In the genomic region with DNA sequence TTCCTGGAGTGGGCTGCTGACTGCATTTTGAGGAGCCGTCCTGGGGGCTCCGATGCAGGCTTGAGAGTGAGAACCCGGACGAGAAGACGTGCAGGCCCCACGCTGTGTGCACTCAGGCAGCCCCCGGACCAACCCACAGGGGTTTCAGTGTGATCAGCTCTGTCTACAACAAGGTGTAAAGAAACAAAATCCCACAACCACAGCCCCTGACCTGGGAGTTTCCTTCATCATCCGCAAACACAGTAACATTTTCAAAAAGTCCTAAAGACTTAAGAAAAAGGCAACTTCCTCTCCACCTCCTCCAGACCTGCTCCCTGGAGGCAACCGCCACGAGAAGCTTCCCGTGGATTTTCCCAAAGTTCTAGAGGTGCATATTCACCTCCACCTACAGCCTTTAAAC, we compare ENCODE assay signal across 18 cellular contexts. TPM values are rescaled to one million over a fixed set of nuclear protein-coding genes. Genes with fewer than 3 reads are reported as not detected.
DNase-seq lines count a peak whose midpoint lies in the region; ATAC-seq, FAIRE-seq and TF ChIP-seq lines count a peak whose summit lies in the region.
"Had no signal": no experiment of that assay in that cellular context is flagged by ENCODE, and none has a peak within 500 bp of the region (broad histone marks: within the 10 kb centered on the region; RNA-seq: fewer than 3 reads in every experiment).

No MANE protein-coding gene starts in this region.

- H3K9ac ChIP-seq in K562 (ENCODE audit: insufficient read depth in 1 of 2, low read depth in 2 of 2, low read length in 2 of 2), result 0 out of 4 replicates have a peak overlapping the region, but pooled peaks of 1 of the 2 experiments have one; percentile 29
- no peak overlapping the region for H3K9ac ChIP-seq in H9 (ENCODE audit: extremely low read depth, insufficient read length, low read length)

- no peaks in the 10 kb centered on the region for H3K9me1 ChIP-seq in K562 (ENCODE audit: control insufficient read depth, insufficient read depth, low read length)

- H3K79me2 ChIP-seq in GM23338 (replicated peaks; ENCODE audit: insufficient read depth), result no peaks in the 10 kb centered on the region
- no peaks in the 10 kb centered on the region for H3K79me2 ChIP-seq in K562 (ENCODE audit: control insufficient read depth, insufficient read depth, low read length)
- no peaks in the 10 kb centered on the region for H3K79me2 ChIP-seq in H9 (ENCODE audit: insufficient read depth, low read length)

- POLR2A ChIA-PET in activated CD4-positive, alpha-beta T cell treated with anti-CD3 and anti-CD28 coated beads, Interleukin-2, amount 10 ng/mL, durations not matched to agents 7 days and 5 days (lab: Charles Lee), result interaction anchor here (0.6 kb wide), 1 partner anchor 100 kb away, joined by 4 read pairs; no protein-coding TSS in a partner anchor
- POLR2A ChIA-PET in K562 (lab: Yijun Ruan, JAX), result interaction anchor here (1.0 to 1.7 kb wide), 4 partner anchors 10 to 513 kb away, joined by 3 to 8 read pairs (median 3); a partner anchor contains a TSS

- no TSS peak for BruUV-seq in K562 (replicated peaks; lab: Mats Ljungman, UMichigan)

- H2BK15ac ChIP-seq in H9 (ENCODE audit: low read depth, low read length), result no peak overlapping the region

- DNase-seq in activated CD4-positive, alpha-beta T cell treated with anti-CD3 and anti-CD28 coated beads, Interleukin-2, amount 10 ng/mL, durations not matched to agents 7 days and 5 days, result no peak
- DNase-seq in activated CD4-positive, alpha-beta T cell treated with anti-CD3 and anti-CD28 coated beads, Interleukin-2, amount 50 U/mL, for 4 hours, result no peak
- DNase-seq in GM23338 (ENCODE audit: low spot score) (no peak), K562 (ENCODE audit: extremely low read depth in 1 of 4, low spot score in 3 of 4) (no peak), H9 (no peak), NCI-H1105 (lab: John Stamatoyannopoulos, UW) (no peak)
- DNase-seq in stimulated activated CD8-positive, alpha-beta memory T cell treated with anti-CD3 and anti-CD28 coated beads, Interleukin-4, amount 100 ng/mL, for 48 hours, result peak; percentile 60
- DNase-seq: GDM1, HCEC 1CT, ovary, PC-9, right lobe of liver, SIG-M5, upper lobe of right lung had no signal

- no peaks in the 10 kb centered on the region for H3K36me3 Mint-ChIP-seq in activated CD4-positive, alpha-beta T cell treated with anti-CD3 and anti-CD28 coated beads, Interleukin-2, amount 10 ng/mL, durations not matched to agents 7 days and 5 days (ENCODE audit: low read depth)
- H3K36me3 Mint-ChIP-seq in GM23338 (ENCODE audit: low read depth) (no peaks in the 10 kb centered on the region), H9 (ENCODE audit: insufficient read depth in 1 of 3, low read depth in 3 of 3) (no peaks in the 10 kb centered on the region; a peak in 1 of 7 replicates)

- H3K27ac ChIP-seq in GM23338 (ENCODE audit: low read depth) (no peak overlapping the region), K562 (ENCODE audit: extremely low read depth, low read depth, low read length) (no peak overlapping the region), H9 (ENCODE audit: insufficient read length, low read depth, low read length) (no peak overlapping the region)
- H3K27ac ChIP-seq: breast epithelium, ovary, PC-9, right lobe of liver, upper lobe of right lung had no signal

- no peak overlapping the region for H3K4ac ChIP-seq in H9 (ENCODE audit: low read depth, low read length)

- intact Hi-C loops in K562 (cut with micrococcal nuclease), result no loop called here

- H3K9me3 ChIP-seq in K562 (replicated peaks; ENCODE audit: control insufficient read depth, insufficient read depth, low read depth, low read length) (no peaks in the 10 kb centered on the region), H9 (ENCODE audit: control insufficient read depth, low read depth, low read length) (no peaks in the 10 kb centered on the region)
- H3K9me3 ChIP-seq: A549, breast epithelium, ovary, right lobe of liver, upper lobe of right lung had no signal

- H3K18ac ChIP-seq in H9 (ENCODE audit: insufficient read length, low read depth, low read length), result no peak overlapping the region

- no peak overlapping the region for H3K23ac ChIP-seq in H9 (ENCODE audit: insufficient read length, low read depth, low read length)

- H3K27ac Mint-ChIP-seq in activated CD4-positive, alpha-beta T cell treated with anti-CD3 and anti-CD28 coated beads, Interleukin-2, amount 10 ng/mL, durations not matched to agents 7 days and 5 days, result peak overlapping the region; percentile 80
- no peak overlapping the region for H3K27ac Mint-ChIP-seq in GM23338
- peak overlapping the region in 1 of 3 experiments; percentile 9; a peak in 1 of 7 replicates for H3K27ac Mint-ChIP-seq in H9

- no peak overlapping the region for H3T11ph ChIP-seq in H9 (ENCODE audit: low read length)

- TF ChIP-seq CTCF in GM23338 (conservative IDR thresholded peaks at IDR 0.05; ENCODE audit: low read depth in 2 of 2) (no peak), K562 (IDR thresholded peaks at IDR 0.05 in 2 of 3, conservative IDR thresholded peaks at IDR 0.05 in 1 of 3; ENCODE audit: insufficient read depth in 2 of 3, low read depth in 1 of 3, low read length in 3 of 3) (no peak), H9 (conservative IDR thresholded peaks at IDR 0.05) (no peak)

- peak overlapping the region; percentile 56 for H2AFZ ChIP-seq in GM23338
- H2AFZ ChIP-seq in K562 (ENCODE audit: low read depth, low read length), result no peak overlapping the region; the same call in 1 of the 2 replicates
- no peak overlapping the region for H2AFZ ChIP-seq in H9 (ENCODE audit: low read length)
- H2AFZ ChIP-seq: PC-9 had no signal

- H3K4me1 ChIP-seq in GM23338 (ENCODE audit: insufficient read depth) (peaks cover 3% of the 10 kb centered on the region; the same call in 1 of the 2 replicates), K562 (replicated peaks in 1 of 2; ENCODE audit: control insufficient read depth in 2 of 2, insufficient read depth in 2 of 2, low read length in 2 of 2) (peaks cover 0 to 10% of the 10 kb centered on the region in 2 experiments; a peak in 3 of 5 replicates), H9 (ENCODE audit: insufficient read depth, low read length) (no peaks in the 10 kb centered on the region; the same call in 1 of the 2 replicates)
- H3K4me1 ChIP-seq: A549, breast epithelium, right lobe of liver, upper lobe of right lung had no signal

- H3K23me2 ChIP-seq in H9 (ENCODE audit: insufficient read length, low read depth, low read length, poor library complexity, severe bottlenecking), result no peaks in the 10 kb centered on the region

- H3K27me3 ChIP-seq in GM23338 (ENCODE audit: insufficient read depth) (no peaks in the 10 kb centered on the region), K562 (ENCODE audit: control insufficient read depth in 2 of 2, insufficient read depth in 2 of 2, low read length in 2 of 2) (peaks cover 2 to 16% of the 10 kb centered on the region in 2 experiments; a peak in 3 of 5 replicates), H9 (ENCODE audit: insufficient read depth, low read length) (no peaks in the 10 kb centered on the region)
- H3K27me3 ChIP-seq: breast epithelium, ovary, right lobe of liver, upper lobe of right lung had no signal

- H4K91ac ChIP-seq in H9 (ENCODE audit: insufficient read length, low read depth, low read length), result no peak overlapping the region

- no peak overlapping the region for H2BK5ac ChIP-seq in H9 (ENCODE audit: insufficient read length, low read length)

- TF ChIP-seq RAD21 in K562 (CRISPR knock-in tag; conservative IDR thresholded peaks at IDR 0.05 in 1 of 2, IDR thresholded peaks at IDR 0.05 in 1 of 2), result no peak

- no peaks in the 10 kb centered on the region for H3K9me3 Mint-ChIP-seq in activated CD4-positive, alpha-beta T cell treated with anti-CD3 and anti-CD28 coated beads, Interleukin-2, amount 10 ng/mL, durations not matched to agents 7 days and 5 days
- H3K9me3 Mint-ChIP-seq in GM23338 (no peaks in the 10 kb centered on the region; the same call in 2 of the 3 replicates), H9 (peaks cover 0 to 4% of the 10 kb centered on the region in 2 experiments; a peak in 2 of 5 replicates)

- H3K4me3 ChIP-seq in GM23338 (no peak overlapping the region), K562 (no peak overlapping the region)
- H3K4me3 ChIP-seq: A549, breast epithelium, ovary, PC-9, right lobe of liver, upper lobe of right lung had no signal

- H2BK120ac ChIP-seq in H9 (ENCODE audit: low read depth, low read length, poor library complexity, severe bottlenecking), result no peak overlapping the region

- WGBS in K562 (ENCODE audit: insufficient coverage, low coverage, missing lambda C conversion rate), result 28% methylated on average over 10 of the region's 11 CpGs
- no CpG with 5 or more reads among the region's 11 CpGs for WGBS in H9 (ENCODE audit: extremely low coverage, insufficient read length, low lambda C conversion rate)

- H3K36me3 ChIP-seq in GM23338 (ENCODE audit: insufficient read depth), result no peaks in the 10 kb centered on the region
- no peaks in the 10 kb centered on the region for H3K36me3 ChIP-seq in K562 (ENCODE audit: control insufficient read depth, insufficient read depth, low read length)
- H3K36me3 ChIP-seq: breast epithelium, ovary, right lobe of liver, upper lobe of right lung had no signal

- no peak overlapping the region for H2BK20ac ChIP-seq in H9 (ENCODE audit: low read depth, low read length, poor library complexity, severe bottlenecking)

- H3K4me1 Mint-ChIP-seq in activated CD4-positive, alpha-beta T cell treated with anti-CD3 and anti-CD28 coated beads, Interleukin-2, amount 10 ng/mL, durations not matched to agents 7 days and 5 days, result peaks cover 72% of the 10 kb centered on the region
- H3K4me1 Mint-ChIP-seq in GM23338 (peaks cover 7% of the 10 kb centered on the region), H9 (peaks cover 10 to 20% of the 10 kb centered on the region in 2 experiments)

- TF ChIP-seq POLR2A in K562 (conservative IDR thresholded peaks at IDR 0.05), result no peak

- CTCF ChIA-PET in activated CD4-positive, alpha-beta T cell treated with anti-CD3 and anti-CD28 coated beads, Interleukin-2, amount 10 ng/mL, durations not matched to agents 7 days and 5 days (lab: Charles Lee), result interaction anchor here (0.6 to 3.1 kb wide), 9 partner anchors 9 to 90 kb away, joined by 3 to 17 read pairs (median 4); no protein-coding TSS in a partner anchor
- CTCF ChIA-PET in K562 (lab: Yijun Ruan, JAX; ENCODE audit: low intra/inter-chr PET ratio), result interaction anchor here (0.7 kb wide), 1 partner anchor 12 kb away, joined by 3 read pairs; no protein-coding TSS in a partner anchor

- no peaks in the 10 kb centered on the region for H4K20me1 ChIP-seq in GM23338 (replicated peaks; ENCODE audit: insufficient read depth)
- H4K20me1 ChIP-seq in K562 (replicated peaks; ENCODE audit: control insufficient read depth, insufficient read depth, low read length), result no peaks in the 10 kb centered on the region
- no peaks in the 10 kb centered on the region for H4K20me1 ChIP-seq in H9 (ENCODE audit: control insufficient read depth, insufficient read depth, insufficient read length)

- ATAC-seq in GM23338, result no peak
- no peak for ATAC-seq in K562
- no peak for ATAC-seq in HG03159 (IDR thresholded peaks at IDR 0.05; ENCODE audit: unreplicated experiment)
- ATAC-seq: A549, HepG2, right lobe of liver, upper lobe of right lung had no signal

- no peak overlapping the region for H3K14ac ChIP-seq in H9 (ENCODE audit: insufficient read depth, low read length)

- no peak overlapping the region for H2BK12ac ChIP-seq in H9 (ENCODE audit: insufficient read length, low read depth, low read length)

- no peaks in the 10 kb centered on the region for H3F3A ChIP-seq in GM23338 (replicated peaks; ENCODE audit: low read depth)

- no peak overlapping the region for H4K5ac ChIP-seq in H9 (ENCODE audit: insufficient read length, low read depth, low read length)

- H3K4me2 ChIP-seq in GM23338 (no peak overlapping the region), K562 (ENCODE audit: insufficient read depth, low read length) (no peak overlapping the region), H9 (ENCODE audit: insufficient read depth, insufficient read length, low read length) (no peak overlapping the region)
- H3K4me2 ChIP-seq: A549, PC-9 had no signal

- H4K8ac ChIP-seq in H9 (replicated peaks; ENCODE audit: insufficient read length, low read depth, low read length), result no peak overlapping the region

- no peaks in the 10 kb centered on the region for H3K79me1 ChIP-seq in H9 (ENCODE audit: insufficient read depth, low read depth, low read length, poor library complexity, severe bottlenecking)

- H3K27me3 Mint-ChIP-seq in activated CD4-positive, alpha-beta T cell treated with anti-CD3 and anti-CD28 coated beads, Interleukin-2, amount 10 ng/mL, durations not matched to agents 7 days and 5 days, result no peaks in the 10 kb centered on the region
- H3K27me3 Mint-ChIP-seq in GM23338 (ENCODE audit: insufficient read depth, low read depth, poor library complexity) (peaks cover 13% of the 10 kb centered on the region), H9 (ENCODE audit: low read depth) (peaks cover 3% of the 10 kb centered on the region; the same call in 1 of the 2 replicates)

- H3K4me3 Mint-ChIP-seq in activated CD4-positive, alpha-beta T cell treated with anti-CD3 and anti-CD28 coated beads, Interleukin-2, amount 10 ng/mL, durations not matched to agents 7 days and 5 days, result no peak overlapping the region
- H3K4me3 Mint-ChIP-seq in GM23338 (no peak overlapping the region), H9 (no peak overlapping the region)

- in situ Hi-C loops in K562 (cut with MboI), result no loop called here

- no peaks in the 10 kb centered on the region for H3K9me2 ChIP-seq in GM23338 (ENCODE audit: insufficient read depth)

- peak; percentile 11 for FAIRE-seq in K562 (lab: Jason Lieb, UNC)
- FAIRE-seq: A549, HepG2 had no signal

- no peak overlapping the region for H3K56ac ChIP-seq in H9 (ENCODE audit: insufficient read length, low read depth, low read length)

- TF ChIP-seq EP300 in K562 (IDR thresholded peaks at IDR 0.05; ENCODE audit: low read length), result no peak

- H2AK5ac ChIP-seq in H9 (ENCODE audit: insufficient read length, low read length), result no peak overlapping the region

RNA-seq across cellular contexts. Expression of a gene that starts 15.4 kb away (rescaled TPM):
- total RNA-seq in activated CD4-positive, alpha-beta T cell treated with anti-CD3 and anti-CD28 coated beads, Interleukin-2, amount 10 ng/mL, durations not matched to agents 7 days and 5 days, result 1 to 10 TPM; 8.8 to 10.0 TPM
- 16.9 and 17.2 TPM in 2 replicates for total RNA-seq in GM23338 (2014; rRNA removed; shearing (Covaris generic))
- polyA plus RNA-seq in GM23338 (2016; fragmentation: Nextera tagmentation; extraction: Ambion mirVana), result 7.5 and 7.9 TPM in 2 replicates
- total RNA-seq in K562 (2011; cell fraction: chromatin; rRNA removed; ENCODE audit: low replicate concordance), result 28.0 and 31.3 TPM in 2 replicates
- 15.3 and 17.1 TPM in 2 replicates for total RNA-seq in K562 (2011; cell fraction: nucleolus; rRNA removed)
- total RNA-seq in K562 (2011; cell fraction: nucleoplasm; rRNA removed), result 20.8 and 27.1 TPM in 2 replicates
- 6.1 and 7.8 TPM in 2 replicates for total RNA-seq in K562 (2014; rRNA removed)
- 5.2 and 5.6 TPM in 2 replicates for total RNA-seq in K562 (2014; rRNA removed; fragmentation: Illumina TruSeq; extraction: Trizol)
- 6.5 and 6.6 TPM in 2 replicates for total RNA-seq in K562 (2015; rRNA removed; fragmentation: Illumina TruSeq; extraction: Trizol)
- total RNA-seq in K562 (2021), result 9.8 and 10.0 TPM in 2 replicates
- 13.2 and 14.5 TPM in 2 replicates for polyA plus RNA-seq in K562 (2011; rRNA removed)
- polyA plus RNA-seq in K562 (2011; cell fraction: cytosol; rRNA removed), result 10.5 and 17.4 TPM in 2 replicates
- 10.3 and 11.5 TPM in 2 replicates for polyA plus RNA-seq in K562 (2011; cell fraction: nucleus; rRNA removed)
- 7.7 and 9.3 TPM in 2 replicates for polyA plus RNA-seq in K562 (2012)
- 8.7 and 8.8 TPM in 2 replicates for polyA plus RNA-seq in K562 (2014; fragmentation: Illumina TruSeq; extraction: Trizol)
- 1 to 10 TPM; 1.4 to 1.8 TPM for polyA plus RNA-seq in K562 (2014; fragmentation: Nextera tagmentation; extraction: Ambion mirVana)
- polyA plus RNA-seq in K562 (2014; rRNA removed), result 6.2 and 6.3 TPM in 2 replicates
- 14.5 and 17.2 TPM in 2 replicates for polyA minus RNA-seq in K562 (2011; rRNA and poly(A)+ RNA removed)
- polyA minus RNA-seq in K562 (2011; cell fraction: cytosol; rRNA and poly(A)+ RNA removed), result 9.0 and 11.2 TPM in 2 replicates
- 7.8 and 14.0 TPM in 2 replicates for polyA minus RNA-seq in K562 (2011; cell fraction: nucleus; rRNA and poly(A)+ RNA removed)
- 17.9 and 21.5 TPM in 2 replicates for total RNA-seq in H9 (2021)
